ENCODE assay signal across 8 cellular contexts in the genomic region with DNA sequence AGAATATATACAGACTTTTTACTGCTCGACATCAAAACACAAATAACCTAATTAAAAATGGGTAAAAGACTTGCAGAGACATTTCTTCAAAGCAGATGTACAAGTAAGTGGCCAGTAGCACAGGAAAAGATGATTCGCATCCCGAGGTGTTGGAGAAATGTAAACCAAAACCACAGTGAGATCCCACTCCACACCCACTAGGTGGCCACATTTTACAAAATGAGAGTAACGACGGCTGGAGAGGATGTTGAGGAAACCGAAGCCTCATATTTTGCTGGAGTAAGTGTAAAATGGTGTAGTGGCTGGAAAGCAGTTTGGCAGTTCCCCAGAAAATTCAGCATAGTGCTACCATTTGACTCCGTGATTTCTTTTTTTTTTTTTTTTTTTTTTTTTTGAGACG. TPM values are rescaled to one million over a fixed set of nuclear protein-coding genes. Genes with fewer than 3 reads are reported as not detected.
DNase-seq lines count a peak whose midpoint lies in the region; ATAC-seq and TF ChIP-seq lines count a peak whose summit lies in the region.

No MANE protein-coding gene starts in this region.

- intact Hi-C loops in right lobe of liver (cut with DNase I), result loop anchor here (5.0 to 10.0 kb wide), 4 partner anchors 210 to 302 kb away; no protein-coding TSS in a partner anchor

- H3K27me3 ChIP-seq in right lobe of liver, result no peaks in the 10 kb centered on the region
- peaks cover 25% of the 10 kb centered on the region for H3K27me3 ChIP-seq in suprapubic skin

- peak; percentile 25 for DNase-seq in activated T-cell treated with anti-CD3 and anti-CD28 coated beads for 24 hours (ENCODE audit: low read depth)
- DNase-seq in activated T-cell treated with anti-CD3 and anti-CD28 coated beads, Interleukin-2, amount 50 U/mL, for 1 hour, result no peak
- peak; percentile 83 for DNase-seq in NB4 (ENCODE audit: low read depth)
- peak; percentile 24 for DNase-seq in SK-N-MC (ENCODE audit: low read depth, low spot score)
- peak; percentile 90 for DNase-seq in choroid plexus epithelial cell (ENCODE audit: low read depth)
- no peak for DNase-seq in right lobe of liver
- DNase-seq in suprapubic skin (ENCODE audit: low spot score in 2 of 2), result peak; percentile 58 to 59

- TF ChIP-seq EP300 in suprapubic skin (IDR thresholded peaks at IDR 0.05), result no peak

- H3K36me3 ChIP-seq in SK-N-MC (ENCODE audit: insufficient read depth, low read length) (no peaks in the 10 kb centered on the region), right lobe of liver (no peaks in the 10 kb centered on the region), suprapubic skin (no peaks in the 10 kb centered on the region)

- TF ChIP-seq POLR2A in NB4 (IDR thresholded peaks at IDR 0.05; ENCODE audit: extremely low read depth, insufficient read length) (no peak), right lobe of liver (IDR thresholded peaks at IDR 0.05) (no peak), suprapubic skin (IDR thresholded peaks at IDR 0.05) (no peak)

- no peak overlapping the region for H3K27ac ChIP-seq in SK-N-MC
- H3K27ac ChIP-seq in right lobe of liver, result no peak overlapping the region
- H3K27ac ChIP-seq in suprapubic skin, result no peak overlapping the region

- ATAC-seq in right lobe of liver (peak; percentile 68 to 91 (median 78)), GM21619 (IDR thresholded peaks at IDR 0.05; ENCODE audit: unreplicated experiment) (no peak)

- H3K9ac ChIP-seq in SK-N-MC (ENCODE audit: insufficient read length), result no peak overlapping the region

- H3K4me3 ChIP-seq in NB4 (ENCODE audit: low read depth, low read length) (no peak overlapping the region), SK-N-MC (no peak overlapping the region), choroid plexus epithelial cell (ENCODE audit: low read depth, low read length) (no peak overlapping the region), right lobe of liver (no peak overlapping the region), suprapubic skin (no peak overlapping the region)

- 3% methylated on average over 6 of the region's 8 CpGs for WGBS in right lobe of liver (ENCODE audit: insufficient coverage, low coverage, low lambda C conversion rate, missing lambda C conversion rate)
- WGBS in suprapubic skin, result 8% methylated on average over 6 of the region's 8 CpGs

- no peaks in the 10 kb centered on the region for H3K4me1 ChIP-seq in right lobe of liver
- H3K4me1 ChIP-seq in suprapubic skin, result peaks cover 7% of the 10 kb centered on the region

- peak; percentile 58 for TF ChIP-seq CTCF in NB4 (IDR thresholded peaks at IDR 0.05; ENCODE audit: low read depth, low read length)
- TF ChIP-seq CTCF in choroid plexus epithelial cell (conservative IDR thresholded peaks at IDR 0.05; ENCODE audit: low read depth, low read length), result peak; percentile 83
- peak; percentile 46 to 58 (median 52) for TF ChIP-seq CTCF in right lobe of liver (IDR thresholded peaks at IDR 0.05)
- peak; percentile 53 to 63 for TF ChIP-seq CTCF in suprapubic skin (IDR thresholded peaks at IDR 0.05)

- no peaks in the 10 kb centered on the region for H3K9me3 ChIP-seq in SK-N-MC (ENCODE audit: low read depth, low read length)
- no peaks in the 10 kb centered on the region for H3K9me3 ChIP-seq in right lobe of liver
- H3K9me3 ChIP-seq in suprapubic skin, result no peaks in the 10 kb centered on the region

RNA-seq across cellular contexts. Expression of gene GBGT1, which starts 21.3 kb away (rescaled TPM):
- total RNA-seq in right lobe of liver (1 to 10 TPM in 5 of 6 experiments, under 1 TPM in 1; 0.68 to 3.7 (median 1.9) TPM), suprapubic skin (10 to 100 TPM in 1 of 4 donors, 1 to 10 TPM in 3; 2.6 to 14.6 (median 5.8) TPM)

RNA-seq across cellular contexts. Expression of gene OBP2B, which starts 24.1 kb away (rescaled TPM):
- total RNA-seq in right lobe of liver (not detected), suprapubic skin (10 to 100 TPM in 1 of 4 donors, 1 to 10 TPM in 3; 2.6 to 11.7 (median 7.1) TPM)

Comparison
In these comparisons a context has a peak if more than half of its experiments do, and no peak if none do; other contexts are left out.
1. DNase-seq: peak in activated T-cell treated with anti-CD3 and anti-CD28 coated beads for 24 hours (single experiment), NB4 (single experiment), SK-N-MC (single experiment), choroid plexus epithelial cell (single experiment) and suprapubic skin (2 of 2); none in activated T-cell treated with anti-CD3 and anti-CD28 coated beads, Interleukin-2, amount 50 U/mL, for 1 hour (single experiment) and right lobe of liver (0 of 3).
2. Peak in every context shown above with its lines, with median percentiles within 50 percentile points of each other: CTCF ChIP-seq.